ENCODE assay signal across 15 cellular contexts in the genomic region with DNA sequence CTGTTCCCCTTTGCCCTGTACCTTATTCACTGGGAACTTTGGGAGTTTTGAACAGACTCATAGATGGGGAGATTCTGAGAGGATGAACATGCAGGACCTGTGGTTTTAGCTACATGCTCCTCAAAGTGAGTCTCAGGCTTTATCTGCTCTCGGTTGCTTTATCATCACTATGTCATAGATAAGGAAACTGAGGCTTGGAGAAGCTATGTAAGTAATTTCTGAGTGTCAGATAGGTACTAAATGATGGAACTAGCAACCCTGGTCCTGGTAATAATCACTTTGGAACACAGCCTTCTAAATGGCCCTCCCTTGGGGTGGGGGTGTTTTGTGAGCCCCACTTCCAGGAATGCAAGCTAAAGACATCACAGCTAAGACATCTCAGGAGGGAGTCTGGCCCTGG.
A peak's percentile ranks its signal among the peaks of the same experiment; 100 is the strongest.
DNase-seq lines count a peak whose midpoint lies in the region; TF ChIP-seq lines count a peak whose summit lies in the region.
"Had no signal": no experiment of that assay in that cellular context is flagged by ENCODE, and none has a peak within 500 bp of the region (broad histone marks: within the 10 kb centered on the region; RNA-seq: fewer than 3 reads in every experiment).

No MANE protein-coding gene starts in this region.

- H3K18ac ChIP-seq in mesendoderm (ENCODE audit: low read length): peak overlapping the region; percentile 62

- no peak overlapping the region for H3K23ac ChIP-seq in mesendoderm (ENCODE audit: low read length)

- H4K20me1 ChIP-seq in OCI-LY3 (ENCODE audit: insufficient read depth, low read length): no peaks in the 10 kb centered on the region
- H4K20me1 ChIP-seq: BLaER1 treated with 17β-estradiol and CSF1 and Interleukin-3, amounts not matched to agents 10 nM and 100 nM had no signal

- H3K4me3 Mint-ChIP-seq in activated T-helper 2 cell treated with anti-CD3 and anti-CD28 coated beads, Interferon-gamma antibody, Interleukin-2, Interleukin-4, amounts not matched to agents 10 μg/mL and 5 μg/mL and 100 μg/mL, durations not matched to agents 14 hours and 24 hours and 36 hours (ENCODE audit: low read depth): no peak overlapping the region
- H3K4me3 Mint-ChIP-seq: B cell; CD4-positive, alpha-beta T cell; CD8-positive, alpha-beta T cell had no signal

- H3K27ac Mint-ChIP-seq in activated T-helper 2 cell treated with anti-CD3 and anti-CD28 coated beads, Interferon-gamma antibody, Interleukin-2, Interleukin-4, amounts not matched to agents 10 μg/mL and 5 μg/mL and 100 μg/mL, durations not matched to agents 14 hours and 24 hours and 36 hours: no peak overlapping the region
- H3K27ac Mint-ChIP-seq: B cell; CD4-positive, alpha-beta T cell; CD8-positive, alpha-beta T cell had no signal

- WGBS in mesendoderm (ENCODE audit: extremely low coverage, insufficient coverage, low lambda C conversion rate): no CpG with 5 or more reads among the region's 1 CpG
- 47 to 67% (median 55%) methylated on average over 1 of the region's 1 CpG for WGBS in stomach, 5 donors

- in situ Hi-C loops in brain microvascular endothelial cell (cut with HindIII; ENCODE audit: low pct_ligation_motif_present, low sequenced_read_pairs): no loop called here

- TF ChIP-seq CTCF in OCI-LY3 (IDR thresholded peaks at IDR 0.05; ENCODE audit: low read depth, low read length): no peak
- TF ChIP-seq CTCF in brain microvascular endothelial cell (IDR thresholded peaks at IDR 0.05; ENCODE audit: low read depth, low read length, missing control alignments): no peak
- no peak for TF ChIP-seq CTCF in dorsolateral prefrontal cortex (IDR thresholded peaks at IDR 0.05 in 54 of 56, conservative IDR thresholded peaks at IDR 0.05 in 2 of 56; ENCODE audit: low read depth in 1 of 56, partially characterized antibody in 56 of 56)
- no peak for TF ChIP-seq CTCF in stomach (IDR thresholded peaks at IDR 0.05)

- no peak for TF ChIP-seq EP300 in stomach (IDR thresholded peaks at IDR 0.05)

- no peak overlapping the region for H2BK5ac ChIP-seq in mesendoderm (ENCODE audit: low read length)

- no peak overlapping the region for H4K5ac ChIP-seq in mesendoderm (ENCODE audit: low read length)

- H2BK15ac ChIP-seq in mesendoderm (replicated peaks; ENCODE audit: low read depth): no peak overlapping the region

- H3K27me3 Mint-ChIP-seq in activated T-helper 2 cell treated with anti-CD3 and anti-CD28 coated beads, Interferon-gamma antibody, Interleukin-2, Interleukin-4, amounts not matched to agents 10 μg/mL and 5 μg/mL and 100 μg/mL, durations not matched to agents 14 hours and 24 hours and 36 hours (ENCODE audit: low read depth): peaks cover 9% of the 10 kb centered on the region

- H3K9me3 Mint-ChIP-seq in activated T-helper 2 cell treated with anti-CD3 and anti-CD28 coated beads, Interferon-gamma antibody, Interleukin-2, Interleukin-4, amounts not matched to agents 10 μg/mL and 5 μg/mL and 100 μg/mL, durations not matched to agents 14 hours and 24 hours and 36 hours: no peaks in the 10 kb centered on the region
- H3K9me3 Mint-ChIP-seq: CD4-positive, alpha-beta T cell; CD8-positive, alpha-beta T cell had no signal

- peaks cover 1% of the 10 kb centered on the region for H3K4me1 Mint-ChIP-seq in activated T-helper 2 cell treated with anti-CD3 and anti-CD28 coated beads, Interferon-gamma antibody, Interleukin-2, Interleukin-4, amounts not matched to agents 10 μg/mL and 5 μg/mL and 100 μg/mL, durations not matched to agents 14 hours and 24 hours and 36 hours (ENCODE audit: low read depth)
- H3K4me1 Mint-ChIP-seq: B cell had no signal

- H3K4me1 ChIP-seq in OCI-LY3 (ENCODE audit: low read length) (peaks cover 3% of the 10 kb centered on the region; the same call in 1 of the 2 replicates), mesendoderm (ENCODE audit: control insufficient read depth, low read depth, low read length) (no peaks in the 10 kb centered on the region), stomach (no peaks in the 10 kb centered on the region)
- H3K4me1 ChIP-seq: Caco-2 had no signal

- peak overlapping the region; percentile 39; the same call in 1 of the 2 replicates for H2AFZ ChIP-seq in OCI-LY3 (ENCODE audit: low read depth, low read length)

- H3K79me1 ChIP-seq in mesendoderm (ENCODE audit: low read length): no peaks in the 10 kb centered on the region

- H3K4me3 ChIP-seq in OCI-LY3 (ENCODE audit: low read length) (no peak overlapping the region), brain microvascular endothelial cell (ENCODE audit: low read depth, low read length) (no peak overlapping the region), mesendoderm (ENCODE audit: low read length) (no peak overlapping the region), dorsolateral prefrontal cortex (no peak overlapping the region), stomach (no peak overlapping the region)
- H3K4me3 ChIP-seq: BLaER1 treated with 17β-estradiol and CSF1 and Interleukin-3, amounts not matched to agents 10 nM and 100 nM had no signal

- DNase-seq in brain microvascular endothelial cell (peak; percentile 62), mesendoderm (peak; percentile 54), dorsolateral prefrontal cortex (no peak), stomach (no peak)
- no peak for DNase-seq in stimulated activated CD4-positive, alpha-beta T cell treated with anti-CD3 and anti-CD28 coated beads, Interleukin-4, amount 100 ng/mL, for 24 hours
- no peak for DNase-seq in activated T-helper 2 cell treated with anti-CD3 and anti-CD28 coated beads, Interferon-gamma antibody, Interleukin-2, Interleukin-4, amounts not matched to agents 10 μg/mL and 5 μg/mL and 100 μg/mL, durations not matched to agents 14 hours and 24 hours and 36 hours (ENCODE audit: low spot score)
- DNase-seq: 8988T; CD4-positive, alpha-beta T cell; DMS79 treated with DMSO at 0.1 percent for 48 hours had no signal

- H3K9ac ChIP-seq in OCI-LY3 (ENCODE audit: low read length) (no peak overlapping the region), mesendoderm (ENCODE audit: low read length) (no peak overlapping the region)
- H3K9ac ChIP-seq: BLaER1 treated with 17β-estradiol and CSF1 and Interleukin-3, amounts not matched to agents 10 nM and 100 nM had no signal

- intact Hi-C loops in dorsolateral prefrontal cortex (cut with DNase I): loop anchor here (10.0 kb wide), 2 partner anchors 99 to 151 kb away; no protein-coding TSS in a partner anchor
- intact Hi-C loops in activated T-helper 2 cell treated with anti-CD3 and anti-CD28 coated beads, Interferon-gamma antibody, Interleukin-2, Interleukin-4, amounts not matched to agents 10 μg/mL and 5 μg/mL and 100 μg/mL, durations not matched to agents 14 hours and 24 hours and 36 hours (cut with micrococcal nuclease): no loop called here
- intact Hi-C loops in stomach (cut with DNase I; ENCODE audit: low total_unique reads): loop anchor here (10.0 kb wide), 1 partner anchor 279 kb away; no protein-coding TSS in a partner anchor

- no peak overlapping the region for H4K8ac ChIP-seq in mesendoderm (ENCODE audit: low read depth, low read length)

- no peak for TF ChIP-seq POLR2A in stomach (IDR thresholded peaks at IDR 0.05)

- H3K9me3 ChIP-seq in OCI-LY3 (ENCODE audit: insufficient read depth, low read length): no peaks in the 10 kb centered on the region
- H3K9me3 ChIP-seq in stomach: no peaks in the 10 kb centered on the region
- H3K9me3 ChIP-seq: Caco-2 had no signal

- no peak overlapping the region for H3K4me2 ChIP-seq in OCI-LY3 (ENCODE audit: low read length)
- no peak overlapping the region for H3K4me2 ChIP-seq in mesendoderm (ENCODE audit: low read length)
- H3K4me2 ChIP-seq: BLaER1 treated with 17β-estradiol and CSF1 and Interleukin-3, amounts not matched to agents 10 nM and 100 nM had no signal

- H3K27me3 ChIP-seq in OCI-LY3 (ENCODE audit: low read depth, low read length) (no peaks in the 10 kb centered on the region), brain microvascular endothelial cell (replicated peaks) (no peaks in the 10 kb centered on the region), mesendoderm (ENCODE audit: insufficient read depth, low read length, poor library complexity) (no peaks in the 10 kb centered on the region), dorsolateral prefrontal cortex (no peaks in the 10 kb centered on the region), stomach (no peaks in the 10 kb centered on the region)
- H3K27me3 ChIP-seq: BLaER1 treated with 17β-estradiol and CSF1 and Interleukin-3, amounts not matched to agents 10 nM and 100 nM had no signal

- H2BK120ac ChIP-seq in mesendoderm (ENCODE audit: low read depth, low read length): no peak overlapping the region

- no peaks in the 10 kb centered on the region for H3K79me2 ChIP-seq in OCI-LY3 (ENCODE audit: low read length)
- no peaks in the 10 kb centered on the region for H3K79me2 ChIP-seq in mesendoderm (ENCODE audit: control insufficient read depth, insufficient read depth, low read length)

- H3K36me3 ChIP-seq in OCI-LY3 (replicated peaks; ENCODE audit: low read depth, low read length) (no peaks in the 10 kb centered on the region), brain microvascular endothelial cell (replicated peaks) (no peaks in the 10 kb centered on the region), mesendoderm (ENCODE audit: control insufficient read depth, insufficient read depth, low read length) (no peaks in the 10 kb centered on the region), stomach (no peaks in the 10 kb centered on the region)
- H3K36me3 ChIP-seq: BLaER1 treated with 17β-estradiol and CSF1 and Interleukin-3, amounts not matched to agents 10 nM and 100 nM had no signal

- H2AK5ac ChIP-seq in mesendoderm (ENCODE audit: low read length): no peak overlapping the region

- no peak overlapping the region for H3K56ac ChIP-seq in mesendoderm (ENCODE audit: low read length)

- H3K27ac ChIP-seq in OCI-LY3 (ENCODE audit: low read length) (no peak overlapping the region), brain microvascular endothelial cell (no peak overlapping the region), mesendoderm (ENCODE audit: low read depth, low read length) (no peak overlapping the region), dorsolateral prefrontal cortex (no peak overlapping the region), stomach (no peak overlapping the region)
- H3K27ac ChIP-seq: BLaER1 treated with 17β-estradiol and CSF1 and Interleukin-3, amounts not matched to agents 10 nM and 100 nM; C4-2B had no signal

- H3K4ac ChIP-seq in mesendoderm (ENCODE audit: low read depth, low read length): no peak overlapping the region

- H3K36me3 Mint-ChIP-seq in activated T-helper 2 cell treated with anti-CD3 and anti-CD28 coated beads, Interferon-gamma antibody, Interleukin-2, Interleukin-4, amounts not matched to agents 10 μg/mL and 5 μg/mL and 100 μg/mL, durations not matched to agents 14 hours and 24 hours and 36 hours (ENCODE audit: low read depth): no peaks in the 10 kb centered on the region
- H3K36me3 Mint-ChIP-seq: CD8-positive, alpha-beta T cell had no signal

Comparison
In these comparisons a context has a peak if more than half of its experiments do, and no peak if none do; other contexts are left out.
1. DNase-seq: peak in brain microvascular endothelial cell (single experiment) and mesendoderm (single experiment); none in stimulated activated CD4-positive, alpha-beta T cell treated with anti-CD3 and anti-CD28 coated beads, Interleukin-4, amount 100 ng/mL, for 24 hours (single experiment), dorsolateral prefrontal cortex (0 of 10), activated T-helper 2 cell treated with anti-CD3 and anti-CD28 coated beads, Interferon-gamma antibody, Interleukin-2, Interleukin-4, amounts not matched to agents 10 μg/mL and 5 μg/mL and 100 μg/mL, durations not matched to agents 14 hours and 24 hours and 36 hours (single experiment) and stomach (single experiment).